25 cellular contexts compared by ENCODE assay signal in the genomic region with DNA sequence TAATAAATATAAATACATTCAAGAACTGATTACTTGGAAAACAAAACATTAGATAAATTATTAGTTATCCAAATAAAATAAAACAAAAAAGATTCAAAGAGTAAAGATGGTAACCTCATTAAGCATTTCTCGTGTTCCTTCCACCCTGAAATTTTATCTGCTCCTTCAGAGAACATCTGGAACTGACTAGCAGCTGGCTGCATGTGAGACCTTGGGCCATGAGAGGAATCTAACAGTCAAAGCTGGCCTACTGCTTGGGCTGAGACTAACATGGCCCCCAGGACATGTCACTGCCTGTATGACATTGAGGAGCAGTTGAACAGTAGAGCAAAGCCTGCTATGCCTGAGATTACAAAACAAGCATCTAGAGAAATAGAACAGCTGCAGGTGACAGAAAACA.
DNase-seq lines count a peak whose midpoint lies in the region; ATAC-seq, FAIRE-seq and TF ChIP-seq lines count a peak whose summit lies in the region.
"Had no signal": no experiment of that assay in that cellular context is flagged by ENCODE, and none has a peak within 500 bp of the region (broad histone marks: within the 10 kb centered on the region; RNA-seq: fewer than 3 reads in every experiment).

No MANE protein-coding gene starts in this region.

- no TSS peak for BruUV-seq in K562 (replicated peaks; lab: Mats Ljungman, UMichigan)

- FAIRE-seq in G401.6 (lab: Jason Lieb, UNC) = peak; percentile 28
- peak; percentile 23 for FAIRE-seq in K562 (lab: Jason Lieb, UNC)
- no peak for FAIRE-seq in GM19239 (lab: Jason Lieb, UNC)
- FAIRE-seq: A549, D721Med, GM12891, GM18507, H1 had no signal

- H3K9me1 ChIP-seq in K562 (ENCODE audit: control insufficient read depth, insufficient read depth, low read length) = no peaks in the 10 kb centered on the region

- no peaks in the 10 kb centered on the region for H3K36me3 ChIP-seq in K562 (ENCODE audit: control insufficient read depth, insufficient read depth, low read length)
- H3K36me3 ChIP-seq: BE2C; BLaER1 treated with 17β-estradiol and CSF1 and Interleukin-3, amounts not matched to agents 10 nM and 100 nM had no signal

- TF ChIP-seq CTCF in K562 (IDR thresholded peaks at IDR 0.05 in 2 of 3, conservative IDR thresholded peaks at IDR 0.05 in 1 of 3; ENCODE audit: insufficient read depth in 2 of 3, low read depth in 1 of 3, low read length in 3 of 3) (no peak), fibroblast of villous mesenchyme (IDR thresholded peaks at IDR 0.05; ENCODE audit: insufficient read depth, low read depth, low read length) (no peak)

- no peaks in the 10 kb centered on the region for H4K20me1 ChIP-seq in K562 (replicated peaks; ENCODE audit: control insufficient read depth, insufficient read depth, low read length)
- H4K20me1 ChIP-seq: BLaER1 treated with 17β-estradiol and CSF1 and Interleukin-3, amounts not matched to agents 10 nM and 100 nM had no signal

- no peak for TF ChIP-seq EP300 in K562 (IDR thresholded peaks at IDR 0.05; ENCODE audit: low read length)

- no peak overlapping the region for H3K9ac ChIP-seq in K562 (ENCODE audit: insufficient read depth in 1 of 2, low read depth in 2 of 2, low read length in 2 of 2)
- H3K9ac ChIP-seq: BLaER1 treated with 17β-estradiol and CSF1 and Interleukin-3, amounts not matched to agents 10 nM and 100 nM; GM23248 had no signal

- TF ChIP-seq RAD21 in K562 (CRISPR knock-in tag; conservative IDR thresholded peaks at IDR 0.05 in 1 of 2, IDR thresholded peaks at IDR 0.05 in 1 of 2) = no peak

- CTCF ChIA-PET in K562 (lab: Yijun Ruan, JAX; ENCODE audit: low intra/inter-chr PET ratio) = no interaction called here

- no peaks in the 10 kb centered on the region for H3K9me3 ChIP-seq in K562 (replicated peaks; ENCODE audit: control insufficient read depth, insufficient read depth, low read depth, low read length)
- H3K9me3 ChIP-seq: A549, BE2C had no signal

- in situ Hi-C loops in K562 (cut with MboI) = no loop called here

- H3K27ac ChIP-seq in K562 (ENCODE audit: extremely low read depth, low read depth, low read length) = no peak overlapping the region
- H3K27ac ChIP-seq: A549; BLaER1 treated with 17β-estradiol and CSF1 and Interleukin-3, amounts not matched to agents 10 nM and 100 nM; GM23248 had no signal

- peak in 1 of 4 experiments; percentile 17 for DNase-seq in K562 (ENCODE audit: extremely low read depth in 1 of 4, low spot score in 3 of 4)
- DNase-seq in fibroblast of villous mesenchyme (ENCODE audit: low read depth) = peak; percentile 39
- DNase-seq in GM19239 (ENCODE audit: insufficient read length, low spot score) = no peak
- no peak for DNase-seq in activated CD4-positive, alpha-beta T cell treated with anti-CD3 and anti-CD28 coated beads for 48 hours
- DNase-seq: 8988T; ACHN; AML-193; BE2C; CD4-positive, alpha-beta T cell; CD8-positive, alpha-beta memory T cell; DMS 273 treated with DMSO at 0.1 percent for 48 hours; DMS79; EL; GF-D8; GM23248; H7; HCEC 1CT had no signal

- no peaks in the 10 kb centered on the region for H3K27me3 ChIP-seq in K562 (ENCODE audit: control insufficient read depth in 2 of 2, insufficient read depth in 2 of 2, low read length in 2 of 2)
- H3K27me3 ChIP-seq: BE2C; BLaER1 treated with 17β-estradiol and CSF1 and Interleukin-3, amounts not matched to agents 10 nM and 100 nM had no signal

- no peak overlapping the region for H3K4me2 ChIP-seq in K562 (ENCODE audit: insufficient read depth, low read length)
- H3K4me2 ChIP-seq: A549; BLaER1 treated with 17β-estradiol and CSF1 and Interleukin-3, amounts not matched to agents 10 nM and 100 nM had no signal

- TF ChIP-seq POLR2A in K562 (conservative IDR thresholded peaks at IDR 0.05) = no peak

- no peak overlapping the region for H3K4me3 ChIP-seq in K562
- no peak overlapping the region for H3K4me3 ChIP-seq in fibroblast of villous mesenchyme (ENCODE audit: low read depth, low read length)
- H3K4me3 ChIP-seq: A549; BLaER1 treated with 17β-estradiol and CSF1 and Interleukin-3, amounts not matched to agents 10 nM and 100 nM; GM23248 had no signal

- no peaks in the 10 kb centered on the region for H3K4me1 ChIP-seq in K562 (replicated peaks in 1 of 2; ENCODE audit: control insufficient read depth in 2 of 2, insufficient read depth in 2 of 2, low read length in 2 of 2)
- H3K4me1 ChIP-seq: A549, BE2C had no signal

- ATAC-seq in K562 (peak; percentile 49; the same call in 2 of the 3 replicates), GM21423 (IDR thresholded peaks at IDR 0.05; ENCODE audit: unreplicated experiment) (no peak)
- ATAC-seq: A549 had no signal

- H3K79me2 ChIP-seq in K562 (ENCODE audit: control insufficient read depth, insufficient read depth, low read length) = no peaks in the 10 kb centered on the region

- intact Hi-C loops in K562 (cut with micrococcal nuclease) = no loop called here

- H2AFZ ChIP-seq in K562 (ENCODE audit: low read depth, low read length) = no peak overlapping the region
- H2AFZ ChIP-seq: GM23248 had no signal

- POLR2A ChIA-PET in K562 (lab: Yijun Ruan, JAX) = interaction anchor here (1.0 kb wide), 1 partner anchor 15 kb away, joined by 4 read pairs; no protein-coding TSS in a partner anchor

- 29% methylated on average over 1 of the region's 1 CpG for WGBS in K562 (ENCODE audit: insufficient coverage, low coverage, missing lambda C conversion rate)

TF ChIP-seq in K562, 482 proteins besides CTCF, POLR2A, EP300 and RAD21:
- TF ChIP-seq YY1 (IDR thresholded peaks at IDR 0.05; ENCODE audit: borderline replicate concordance in 1 of 3, control insufficient read depth in 1 of 3, extremely low read depth in 1 of 3, insufficient read depth in 3 of 3, insufficient read length in 1 of 3, insufficient replicate concordance in 2 of 3, low read depth in 1 of 3, low read length in 2 of 3) = peak in 1 of 3 experiments; percentile 45
- TF ChIP-seq CBFA2T3 (IDR thresholded peaks at IDR 0.05) = peak; percentile 53
- TF ChIP-seq ZEB2 (IDR thresholded peaks at IDR 0.05) = no peak
TF ChIP-seq in K562: peak in this region for 2.
